21 cellular contexts compared by ENCODE assay signal in genomic region chr6:118722820-118723526, GRCh38.
DNase-seq lines count a peak whose midpoint lies in the region; ATAC-seq, FAIRE-seq and TF ChIP-seq lines count a peak whose summit lies in the region.
"Had no signal": no experiment of that assay in that cellular context is flagged by ENCODE, and none has a peak within 500 bp of the region (broad histone marks: within the 10 kb centered on the region; RNA-seq: fewer than 3 reads in every experiment).

No MANE protein-coding gene starts in this region.

- H3F3A ChIP-seq in neural progenitor cell (ENCODE audit: low read depth): no peaks in the 10 kb centered on the region

- no peaks in the 10 kb centered on the region for H3K9me3 Mint-ChIP-seq in astrocyte (ENCODE audit: unreplicated experiment)
- H3K9me3 Mint-ChIP-seq in neural progenitor cell: no peaks in the 10 kb centered on the region
- H3K9me3 Mint-ChIP-seq: dendritic cell treated with granulocyte-macrophage colony-stimulating factor and Interleukin-4, amounts not matched to agents 40 ng/mL and 50 ng/mL, for 4 days had no signal

- H3K4me1 Mint-ChIP-seq in astrocyte (ENCODE audit: low read depth, unreplicated experiment) (no peaks in the 10 kb centered on the region), neural progenitor cell (peaks cover 10% of the 10 kb centered on the region)

- DNase-seq in Daoy (ENCODE audit: low read depth) (peak; percentile 31), MG63 (peak; percentile 14), astrocyte (ENCODE audit: low read depth) (no peak), neural progenitor cell (ENCODE audit: low spot score) (no peak), COR-L47 (lab: John Stamatoyannopoulos, UW) (no peak), amygdala (lab: John Stamatoyannopoulos, UW) (no peak), cortex of kidney (lab: John Stamatoyannopoulos, UW) (no peak)
- DNase-seq: activated CD4-positive, alpha-beta T cell treated with anti-CD3 and anti-CD28 coated beads for 1 hour; activated CD8-positive, alpha-beta memory T cell treated with anti-CD3 and anti-CD28 coated beads, Interleukin-2, amount 50 U/mL, for 4 hours; activated naive CD4-positive, alpha-beta T cell; AML-193; brain microvascular endothelial cell; GF-D8; Kasumi-1; NCI-H1417; NCI-H2171; NCI-H774; T1000 had no signal

- H3K27me3 ChIP-seq in MG63: no peaks in the 10 kb centered on the region
- no peaks in the 10 kb centered on the region for H3K27me3 ChIP-seq in astrocyte (ENCODE audit: insufficient read depth, low read length)
- no peaks in the 10 kb centered on the region for H3K27me3 ChIP-seq in neural progenitor cell
- H3K27me3 ChIP-seq: brain microvascular endothelial cell had no signal

- H3K36me3 ChIP-seq in MG63 (no peaks in the 10 kb centered on the region), astrocyte (ENCODE audit: insufficient read depth, low read length) (no peaks in the 10 kb centered on the region), neural progenitor cell (no peaks in the 10 kb centered on the region)
- H3K36me3 ChIP-seq: brain microvascular endothelial cell had no signal

- H3K4me1 ChIP-seq in astrocyte (ENCODE audit: insufficient read depth, low read length): peaks cover 8% of the 10 kb centered on the region
- no peaks in the 10 kb centered on the region for H3K4me1 ChIP-seq in neural progenitor cell

- peak overlapping the region; percentile 24 for H2AFZ ChIP-seq in astrocyte (ENCODE audit: low read depth, low read length)
- H2AFZ ChIP-seq in neural progenitor cell (replicated peaks): peak overlapping the region; percentile 34

- H3K27ac ChIP-seq in astrocyte (ENCODE audit: low read depth, low read length) (no peak overlapping the region), neural progenitor cell (no peak overlapping the region)
- H3K27ac ChIP-seq: brain microvascular endothelial cell had no signal

- H3K4me3 ChIP-seq in MG63 (no peak overlapping the region), astrocyte (ENCODE audit: insufficient read depth, low read depth, low read length) (no peak overlapping the region), neural progenitor cell (no peak overlapping the region)

- H3K27me3 Mint-ChIP-seq in astrocyte (ENCODE audit: low read depth, unreplicated experiment) (peaks cover 5% of the 10 kb centered on the region), neural progenitor cell (ENCODE audit: insufficient read depth, low read depth) (no peaks in the 10 kb centered on the region)
- H3K27me3 Mint-ChIP-seq: dendritic cell treated with granulocyte-macrophage colony-stimulating factor and Interleukin-4, amounts not matched to agents 40 ng/mL and 50 ng/mL, for 4 days had no signal

- H3K4me3 Mint-ChIP-seq in astrocyte (ENCODE audit: unreplicated experiment) (no peak overlapping the region), neural progenitor cell (no peak overlapping the region)
- H3K4me3 Mint-ChIP-seq: dendritic cell treated with granulocyte-macrophage colony-stimulating factor and Interleukin-4, amounts not matched to agents 40 ng/mL and 50 ng/mL, for 4 days had no signal

- ATAC-seq in HG03159 (IDR thresholded peaks at IDR 0.05; ENCODE audit: unreplicated experiment): no peak
- ATAC-seq: SK-N-SH treated with all-trans-retinoic acid at 6 μM for 48 hours had no signal

- H3K9ac ChIP-seq in astrocyte (ENCODE audit: low read length): no peak overlapping the region
- H3K9ac ChIP-seq in neural progenitor cell: no peak overlapping the region

- no peaks in the 10 kb centered on the region for H3K9me3 ChIP-seq in MG63
- H3K9me3 ChIP-seq in astrocyte (ENCODE audit: insufficient read depth, low read depth, low read length): no peaks in the 10 kb centered on the region
- no peaks in the 10 kb centered on the region for H3K9me3 ChIP-seq in neural progenitor cell (ENCODE audit: low read depth)

- no peak for FAIRE-seq in astrocyte (lab: Jason Lieb, UNC)

- H3K4me2 ChIP-seq in astrocyte (ENCODE audit: low read length) (no peak overlapping the region), neural progenitor cell (no peak overlapping the region)

- H3K79me2 ChIP-seq in astrocyte (ENCODE audit: insufficient read depth, low read length) (no peaks in the 10 kb centered on the region), neural progenitor cell (ENCODE audit: low read depth) (no peaks in the 10 kb centered on the region)

- TF ChIP-seq CTCF in astrocyte (IDR thresholded peaks at IDR 0.05; ENCODE audit: insufficient read depth, low read depth, low read length): no peak
- no peak for TF ChIP-seq CTCF in neural progenitor cell (IDR thresholded peaks at IDR 0.05)

- H3K27ac Mint-ChIP-seq in astrocyte (ENCODE audit: unreplicated experiment): no peak overlapping the region
- H3K27ac Mint-ChIP-seq in neural progenitor cell: no peak overlapping the region
- H3K27ac Mint-ChIP-seq: dendritic cell treated with granulocyte-macrophage colony-stimulating factor and Interleukin-4, amounts not matched to agents 40 ng/mL and 50 ng/mL, for 4 days had no signal

- H4K20me1 ChIP-seq in astrocyte (ENCODE audit: insufficient read depth, low read length) (no peaks in the 10 kb centered on the region), neural progenitor cell (ENCODE audit: low read depth) (no peaks in the 10 kb centered on the region)

- no peaks in the 10 kb centered on the region for H3K36me3 Mint-ChIP-seq in astrocyte (ENCODE audit: low read depth, unreplicated experiment)
- no peaks in the 10 kb centered on the region for H3K36me3 Mint-ChIP-seq in neural progenitor cell

Comparison
In these comparisons a context has a peak if more than half of its experiments do, and no peak if none do; other contexts are left out.
1. DNase-seq: peak in Daoy (single experiment) and MG63 (single experiment); none in astrocyte (single experiment), neural progenitor cell (single experiment), COR-L47 (single experiment), amygdala (0 of 56) and cortex of kidney (single experiment).